9 cellular contexts compared by ENCODE assay signal in genomic region chr19:29664753-29665214, GRCh38. TPM values are rescaled to one million over a fixed set of nuclear protein-coding genes. Genes with fewer than 3 reads are reported as not detected.
DNase-seq lines count a peak whose midpoint lies in the region; ATAC-seq, FAIRE-seq and TF ChIP-seq lines count a peak whose summit lies in the region.
"Had no signal": no experiment of that assay in that cellular context is flagged by ENCODE, and none has a peak within 500 bp of the region (broad histone marks: within the 10 kb centered on the region; RNA-seq: fewer than 3 reads in every experiment).

No MANE protein-coding gene starts in this region.

- no peaks in the 10 kb centered on the region for H3K36me3 ChIP-seq in SK-N-MC (ENCODE audit: insufficient read depth, low read length)
- H3K36me3 ChIP-seq in small intestine (ENCODE audit: control insufficient read depth in 2 of 2, insufficient read depth in 2 of 2, low read length in 2 of 2) = no peaks in the 10 kb centered on the region

- H3K27ac ChIP-seq in SK-N-MC (no peak overlapping the region), foreskin keratinocyte (peak overlapping the region; percentile 70), small intestine (ENCODE audit: low read depth in 1 of 2, low read length in 1 of 2) (no peak overlapping the region)

- no peak overlapping the region for H3K9ac ChIP-seq in SK-N-MC (ENCODE audit: insufficient read length)

- H3K27me3 ChIP-seq in foreskin keratinocyte = no peaks in the 10 kb centered on the region
- H3K27me3 ChIP-seq in small intestine (ENCODE audit: control insufficient read depth in 2 of 2, insufficient read depth in 2 of 2, low read length in 2 of 2) = no peaks in the 10 kb centered on the region

- ATAC-seq in foreskin keratinocyte (peak; percentile 2), GM19324 (IDR thresholded peaks at IDR 0.05; ENCODE audit: low FRiP score, unreplicated experiment) (no peak), HG03097 (IDR thresholded peaks at IDR 0.05; ENCODE audit: low FRiP score, unreplicated experiment) (no peak)

- no peak for FAIRE-seq in small intestine (lab: Jason Lieb, UNC)
- FAIRE-seq: TTC549 had no signal

- peaks cover 30% of the 10 kb centered on the region for H3K4me1 ChIP-seq in foreskin keratinocyte
- no peaks in the 10 kb centered on the region for H3K4me1 ChIP-seq in small intestine (ENCODE audit: control insufficient read depth in 2 of 2, insufficient read depth in 1 of 2, low read depth in 1 of 2, low read length in 1 of 2)

- TF ChIP-seq CTCF in foreskin keratinocyte (conservative IDR thresholded peaks at IDR 0.05) = peak; percentile 2

- WGBS in small intestine, 3 donors = 26 to 36% (median 30%) methylated on average over 18 to 22 of the region's 22 CpGs

- TF ChIP-seq POLR2A in GM19193 (IDR thresholded peaks at IDR 0.05; ENCODE audit: extremely low read depth, insufficient read depth, insufficient read length) = peak; percentile 41

- DNase-seq in SK-N-MC (ENCODE audit: low read depth, low spot score) = no peak
- DNase-seq in foreskin keratinocyte = peak in 1 of 2 donors; percentile 58
- DNase-seq in small intestine = no peak
- DNase-seq in NCI-H2107 treated with DMSO at 0.1 percent for 48 hours (lab: John Stamatoyannopoulos, UW; ENCODE audit: unreplicated experiment) = no peak
- no peak for DNase-seq in putamen (ENCODE audit: low spot score)

- H3K9me3 ChIP-seq in SK-N-MC (ENCODE audit: low read depth, low read length) (no peaks in the 10 kb centered on the region), small intestine (ENCODE audit: control insufficient read depth, low read depth) (no peaks in the 10 kb centered on the region)

- peak overlapping the region; percentile 76 for H3K4me3 ChIP-seq in SK-N-MC
- peak overlapping the region; percentile 51 to 70 for H3K4me3 ChIP-seq in small intestine (ENCODE audit: low read depth in 1 of 2, low read length in 2 of 2)

RNA-seq across cellular contexts. Expression of gene PLEKHF1, which starts 0.5 kb away (rescaled TPM):
- 13.8 and 15.0 TPM in 2 replicates for total RNA-seq in foreskin keratinocyte
- 13.2 and 15.8 TPM in 2 replicates for polyA plus RNA-seq in foreskin keratinocyte
- 10 to 100 TPM in 2 of 3 donors, 1 to 10 TPM in 1; 2.2 to 12.2 (median 12.0) TPM for polyA plus RNA-seq in small intestine

RNA-seq across cellular contexts. Expression of gene C19orf12, which starts 50.3 kb away (rescaled TPM):
- total RNA-seq in foreskin keratinocyte = 13.8 and 16.7 TPM in 2 replicates
- polyA plus RNA-seq in foreskin keratinocyte (9.9 and 10.0 TPM in 2 replicates), small intestine (10 to 100 TPM; 19.0 to 26.2 (median 20.0) TPM)

RNA-seq across cellular contexts. Expression of gene POP4, which starts 58.7 kb away (rescaled TPM):
- total RNA-seq in foreskin keratinocyte = 88.1 and 92.2 TPM in 2 replicates
- polyA plus RNA-seq in foreskin keratinocyte = 90.7 and 101 TPM in 2 replicates
- polyA plus RNA-seq in small intestine = 100 to 1,000 TPM in 1 of 3 donors, 10 to 100 TPM in 2; 79.9 to 102 (median 81.6) TPM
